Comparison of ENCODE assay signal across 8 cellular contexts in the genomic region with DNA sequence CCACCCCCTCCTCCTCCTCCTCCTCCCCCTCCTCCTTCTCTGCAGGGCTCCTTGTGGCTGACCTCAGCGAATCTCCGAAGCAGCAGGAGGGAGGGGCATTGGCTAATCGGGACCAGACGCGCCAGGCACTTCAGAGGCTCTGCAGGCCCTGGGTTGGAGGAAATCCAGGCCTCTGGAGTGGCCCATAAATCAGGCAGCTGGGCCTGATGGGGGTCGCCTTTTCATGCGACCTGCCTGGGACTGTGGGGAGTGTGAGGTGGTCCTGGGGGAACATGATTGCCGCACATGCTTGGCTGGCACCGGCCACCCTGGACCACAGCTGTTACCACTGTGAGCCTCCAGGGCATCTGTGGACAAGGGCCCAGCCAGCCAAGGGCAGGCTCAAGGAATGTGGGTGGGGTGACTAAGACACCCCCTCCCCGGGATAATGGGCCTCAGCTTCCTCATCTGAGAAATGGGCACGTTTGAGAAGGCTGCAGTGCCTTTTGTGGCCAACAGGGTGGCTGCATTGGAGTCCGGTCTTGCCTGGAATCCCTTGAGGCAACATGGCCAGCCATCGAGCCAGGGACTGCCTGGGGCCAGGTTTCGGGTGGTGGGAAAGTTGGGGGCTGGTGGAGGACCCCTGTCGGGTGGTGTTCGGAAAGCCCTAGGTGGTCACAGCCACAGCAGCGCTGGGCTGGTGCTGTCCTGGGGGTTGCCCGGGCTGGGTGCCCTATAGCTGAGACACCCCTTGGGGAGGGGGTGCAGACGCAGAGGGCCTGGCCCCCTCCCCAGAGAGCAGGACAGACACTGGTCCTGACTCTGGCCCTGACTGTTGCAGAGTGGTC. TPM values are rescaled to one million over a fixed set of nuclear protein-coding genes. Genes with fewer than 3 reads are reported as not detected.
DNase-seq lines count a peak whose midpoint lies in the region; ATAC-seq and TF ChIP-seq lines count a peak whose summit lies in the region.
"Had no signal": no experiment of that assay in that cellular context is flagged by ENCODE, and none has a peak within 500 bp of the region (broad histone marks: within the 10 kb centered on the region; RNA-seq: fewer than 3 reads in every experiment).

No MANE protein-coding gene starts in this region.

- H3K4me3 ChIP-seq in GM23338 (no peak overlapping the region; the same call in 1 of the 2 replicates), fibroblast of pulmonary artery (replicated peaks; ENCODE audit: low read depth, low read length) (no peak overlapping the region), retinal pigment epithelial cell (ENCODE audit: low read length) (no peak overlapping the region), tibial nerve (no peak overlapping the region)
- H3K4me3 ChIP-seq: ascending aorta had no signal

- WGBS in tibial nerve, 2 donors, result 49 to 65% methylated on average over 9 to 14 of the region's 19 CpGs

- H3K27ac ChIP-seq in GM23338 (ENCODE audit: low read depth) (0 out of 2 replicates have a peak overlapping the region, but pooled peaks have one; percentile 50), tibial nerve (no peak overlapping the region)
- H3K27ac ChIP-seq: ascending aorta had no signal

- H3K4me3 Mint-ChIP-seq in GM23338, result no peak overlapping the region

- H3K9me3 ChIP-seq in tibial nerve, result no peaks in the 10 kb centered on the region
- H3K9me3 ChIP-seq: ascending aorta had no signal

- no peaks in the 10 kb centered on the region for H3K27me3 ChIP-seq in GM23338 (ENCODE audit: insufficient read depth)
- peaks cover 0 to 3% of the 10 kb centered on the region in 2 donors for H3K27me3 ChIP-seq in tibial nerve
- H3K27me3 ChIP-seq: ascending aorta had no signal

- peaks cover 12% of the 10 kb centered on the region for H3K27me3 Mint-ChIP-seq in GM23338 (ENCODE audit: insufficient read depth, low read depth, poor library complexity)

- 0 out of 2 replicates have a peak overlapping the region, but pooled peaks have one; percentile 52 for H3K27ac Mint-ChIP-seq in GM23338

- H3K36me3 Mint-ChIP-seq in GM23338 (ENCODE audit: low read depth), result no peaks in the 10 kb centered on the region

- H4K20me1 ChIP-seq in GM23338 (replicated peaks; ENCODE audit: insufficient read depth), result no peaks in the 10 kb centered on the region

- peaks cover 78% of the 10 kb centered on the region for H3K79me2 ChIP-seq in GM23338 (replicated peaks; ENCODE audit: insufficient read depth)

- DNase-seq in GM23338 (ENCODE audit: low spot score), result peak; percentile 83
- peak; percentile 94 for DNase-seq in NCI-H524 treated with DMSO at 0.1 percent for 48 hours (lab: John Stamatoyannopoulos, UW)
- DNase-seq in fibroblast of pulmonary artery (ENCODE audit: low read depth), result peak; percentile 4
- peak; percentile 46 for DNase-seq in retinal pigment epithelial cell (ENCODE audit: low read depth)
- no peak for DNase-seq in tibial nerve (ENCODE audit: low spot score in 2 of 2)
- no peak for DNase-seq in NCI-H1048 (lab: John Stamatoyannopoulos, UW)
- no peak for DNase-seq in mesenteric fat pad (ENCODE audit: low spot score)

- TF ChIP-seq CTCF in GM23338 (conservative IDR thresholded peaks at IDR 0.05; ENCODE audit: low read depth in 2 of 2), result peak; percentile 10 to 54; a peak in 2 of 4 replicates
- peak; percentile 20 for TF ChIP-seq CTCF in fibroblast of pulmonary artery (IDR thresholded peaks at IDR 0.05; ENCODE audit: low read length, missing control alignments)
- TF ChIP-seq CTCF in retinal pigment epithelial cell (conservative IDR thresholded peaks at IDR 0.05; ENCODE audit: low read depth, low read length), result peak; percentile 28
- peak in 1 of 5 experiments; percentile 7 for TF ChIP-seq CTCF in tibial nerve (IDR thresholded peaks at IDR 0.05)

- 0 out of 2 replicates have a peak, but pooled peaks cover 5% of the 10 kb centered on the region for H3F3A ChIP-seq in GM23338 (replicated peaks; ENCODE audit: low read depth)

- no peaks in the 10 kb centered on the region for H3K9me2 ChIP-seq in GM23338 (ENCODE audit: insufficient read depth)

- no peak overlapping the region for H2AFZ ChIP-seq in GM23338

- H3K36me3 ChIP-seq in GM23338 (ENCODE audit: insufficient read depth), result no peaks in the 10 kb centered on the region
- H3K36me3 ChIP-seq in tibial nerve, result no peaks in the 10 kb centered on the region
- H3K36me3 ChIP-seq: ascending aorta had no signal

- no peak for TF ChIP-seq EP300 in tibial nerve (IDR thresholded peaks at IDR 0.05)

- peaks cover 27% of the 10 kb centered on the region for H3K4me1 Mint-ChIP-seq in GM23338

- H3K4me2 ChIP-seq in GM23338, result 0 out of 2 replicates have a peak overlapping the region, but pooled peaks have one; percentile 62

- H3K4me1 ChIP-seq in GM23338 (ENCODE audit: insufficient read depth), result peaks cover 21% of the 10 kb centered on the region
- H3K4me1 ChIP-seq in tibial nerve, result peaks cover 0 to 27% (median 0%) of the 10 kb centered on the region in 4 donors
- H3K4me1 ChIP-seq: ascending aorta had no signal

- TF ChIP-seq POLR2A in tibial nerve (IDR thresholded peaks at IDR 0.05), result no peak

- H3K9me3 Mint-ChIP-seq in GM23338, result no peaks in the 10 kb centered on the region

- peak; percentile 39 for ATAC-seq in GM23338

TF ChIP-seq in GM23338, 12 proteins besides CTCF, POLR2A, EP300 and RAD21:
- TF ChIP-seq EZH2phosphoT487 (IDR thresholded peaks at IDR 0.05; ENCODE audit: unreplicated experiment) (no peak), ZNF331 (CRISPR knock-in tag; IDR thresholded peaks at IDR 0.05; ENCODE audit: low read depth) (no peak), NANOG (IDR thresholded peaks at IDR 0.05; ENCODE audit: borderline replicate concordance) (no peak), ZNF114 (CRISPR knock-in tag; IDR thresholded peaks at IDR 0.05) (no peak)
- TF ChIP-seq, protein P1, sequence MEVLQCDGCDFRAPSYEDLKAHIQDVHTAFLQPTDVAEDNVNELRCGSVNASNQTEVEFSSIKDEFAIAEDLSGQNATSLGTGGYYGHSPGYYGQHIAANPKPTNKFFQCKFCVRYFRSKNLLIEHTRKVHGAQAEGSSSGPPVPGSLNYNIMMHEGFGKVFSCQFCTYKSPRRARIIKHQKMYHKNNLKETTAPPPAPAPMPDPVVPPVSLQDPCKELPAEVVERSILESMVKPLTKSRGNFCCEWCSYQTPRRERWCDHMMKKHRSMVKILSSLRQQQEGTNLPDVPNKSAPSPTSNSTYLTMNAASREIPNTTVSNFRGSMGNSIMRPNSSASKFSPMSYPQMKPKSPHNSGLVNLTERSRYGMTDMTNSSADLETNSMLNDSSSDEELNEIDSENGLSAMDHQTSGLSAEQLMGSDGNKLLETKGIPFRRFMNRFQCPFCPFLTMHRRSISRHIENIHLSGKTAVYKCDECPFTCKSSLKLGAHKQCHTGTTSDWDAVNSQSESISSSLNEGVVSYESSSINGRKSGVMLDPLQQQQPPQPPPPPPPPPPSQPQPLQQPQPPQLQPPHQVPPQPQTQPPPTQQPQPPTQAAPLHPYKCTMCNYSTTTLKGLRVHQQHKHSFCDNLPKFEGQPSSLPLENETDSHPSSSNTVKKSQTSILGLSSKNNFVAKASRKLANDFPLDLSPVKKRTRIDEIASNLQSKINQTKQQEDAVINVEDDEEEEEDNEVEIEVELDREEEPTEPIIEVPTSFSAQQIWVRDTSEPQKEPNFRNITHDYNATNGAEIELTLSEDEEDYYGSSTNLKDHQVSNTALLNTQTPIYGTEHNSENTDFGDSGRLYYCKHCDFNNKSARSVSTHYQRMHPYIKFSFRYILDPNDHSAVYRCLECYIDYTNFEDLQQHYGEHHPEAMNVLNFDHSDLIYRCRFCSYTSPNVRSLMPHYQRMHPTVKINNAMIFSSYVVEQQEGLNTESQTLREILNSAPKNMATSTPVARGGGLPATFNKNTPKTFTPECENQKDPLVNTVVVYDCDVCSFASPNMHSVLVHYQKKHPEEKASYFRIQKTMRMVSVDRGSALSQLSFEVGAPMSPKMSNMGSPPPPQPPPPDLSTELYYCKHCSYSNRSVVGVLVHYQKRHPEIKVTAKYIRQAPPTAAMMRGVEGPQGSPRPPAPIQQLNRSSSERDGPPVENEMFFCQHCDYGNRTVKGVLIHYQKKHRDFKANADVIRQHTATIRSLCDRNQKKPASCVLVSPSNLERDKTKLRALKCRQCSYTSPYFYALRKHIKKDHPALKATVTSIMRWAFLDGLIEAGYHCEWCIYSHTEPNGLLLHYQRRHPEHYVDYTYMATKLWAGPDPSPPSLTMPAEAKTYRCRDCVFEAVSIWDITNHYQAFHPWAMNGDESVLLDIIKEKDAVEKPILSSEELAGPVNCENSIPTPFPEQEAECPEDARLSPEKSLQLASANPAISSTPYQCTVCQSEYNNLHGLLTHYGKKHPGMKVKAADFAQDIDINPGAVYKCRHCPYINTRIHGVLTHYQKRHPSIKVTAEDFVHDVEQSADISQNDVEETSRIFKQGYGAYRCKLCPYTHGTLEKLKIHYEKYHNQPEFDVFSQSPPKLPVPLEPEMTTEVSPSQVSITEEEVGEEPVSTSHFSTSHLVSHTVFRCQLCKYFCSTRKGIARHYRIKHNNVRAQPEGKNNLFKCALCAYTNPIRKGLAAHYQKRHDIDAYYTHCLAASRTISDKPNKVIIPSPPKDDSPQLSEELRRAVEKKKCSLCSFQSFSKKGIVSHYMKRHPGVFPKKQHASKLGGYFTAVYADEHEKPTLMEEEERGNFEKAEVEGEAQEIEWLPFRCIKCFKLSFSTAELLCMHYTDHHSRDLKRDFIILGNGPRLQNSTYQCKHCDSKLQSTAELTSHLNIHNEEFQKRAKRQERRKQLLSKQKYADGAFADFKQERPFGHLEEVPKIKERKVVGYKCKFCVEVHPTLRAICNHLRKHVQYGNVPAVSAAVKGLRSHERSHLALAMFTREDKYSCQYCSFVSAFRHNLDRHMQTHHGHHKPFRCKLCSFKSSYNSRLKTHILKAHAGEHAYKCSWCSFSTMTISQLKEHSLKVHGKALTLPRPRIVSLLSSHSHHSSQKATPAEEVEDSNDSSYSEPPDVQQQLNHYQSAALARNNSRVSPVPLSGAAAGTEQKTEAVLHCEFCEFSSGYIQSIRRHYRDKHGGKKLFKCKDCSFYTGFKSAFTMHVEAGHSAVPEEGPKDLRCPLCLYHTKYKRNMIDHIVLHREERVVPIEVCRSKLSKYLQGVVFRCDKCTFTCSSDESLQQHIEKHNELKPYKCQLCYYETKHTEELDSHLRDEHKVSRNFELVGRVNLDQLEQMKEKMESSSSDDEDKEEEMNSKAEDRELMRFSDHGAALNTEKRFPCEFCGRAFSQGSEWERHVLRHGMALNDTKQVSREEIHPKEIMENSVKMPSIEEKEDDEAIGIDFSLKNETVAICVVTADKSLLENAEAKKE (CRISPR knock-in tag; IDR thresholded peaks at IDR 0.05), result no peak
TF ChIP-seq in GM23338: peak in this region for 0.

RNA-seq across cellular contexts. Expression of a gene that starts 12.0 kb away (rescaled TPM):
- total RNA-seq in GM23338 (2014; rRNA removed; shearing (Covaris generic)), result 82.9 and 103 TPM in 2 replicates
- 5.6 and 6.4 TPM in 2 replicates for polyA plus RNA-seq in GM23338 (2016; fragmentation: Nextera tagmentation; extraction: Ambion mirVana)
- total RNA-seq in tibial nerve, result 1 to 10 TPM; 2.6 to 4.2 (median 3.3) TPM
- 3.2 TPM for total RNA-seq in mesenteric fat pad

Comparison
In these comparisons a context has a peak if more than half of its experiments do, and no peak if none do; other contexts are left out.
1. DNase-seq: peak in GM23338 (single experiment), NCI-H524 treated with DMSO at 0.1 percent for 48 hours (single experiment), fibroblast of pulmonary artery (single experiment) and retinal pigment epithelial cell (single experiment); none in tibial nerve (0 of 2), NCI-H1048 (single experiment) and mesenteric fat pad (single experiment).
2. RNA of a gene that starts 12.0 kb away (total RNA-seq): 82.9 to 103 TPM in GM23338; 2.6 to 4.2 TPM in tibial nerve and 3.2 TPM in mesenteric fat pad (single experiment); every median in the first group is over 10 times any median in the second.